8 cellular contexts compared by ENCODE assay signal in genomic region chr11:67955461-67956007, GRCh38. TPM values are rescaled to one million over a fixed set of nuclear protein-coding genes. Genes with fewer than 3 reads are reported as not detected.
DNase-seq lines count a peak whose midpoint lies in the region; ATAC-seq and TF ChIP-seq lines count a peak whose summit lies in the region.
"Not testable (repeated sequence)": the region's sequence is repeated elsewhere in the genome, so short reads cannot be mapped to it uniquely, and the experiment has no call there.

No MANE protein-coding gene starts in this region.

- POLR2A ChIA-PET in GM10248 (lab: Yijun Ruan, JAX) = not testable (repeated sequence)

- peak; percentile 93 for TF ChIP-seq CTCF in GM10248 (IDR thresholded peaks at IDR 0.05; ENCODE audit: control extremely low read depth, extremely low read depth, low read depth, missing control alignments)

- H3K27ac Mint-ChIP-seq in effector memory CD8-positive, alpha-beta T cell = peak overlapping the region; percentile 83 to 94

- H3K36me3 Mint-ChIP-seq in effector memory CD8-positive, alpha-beta T cell (ENCODE audit: insufficient read depth) = not testable (repeated sequence)

- H3K27me3 ChIP-seq in skeletal muscle tissue (ENCODE audit: control insufficient read depth in 3 of 3, insufficient read depth in 3 of 3, low read length in 3 of 3) = not testable (repeated sequence)

- H3K4me1 ChIP-seq in skeletal muscle tissue (ENCODE audit: control insufficient read depth in 3 of 3, insufficient read depth in 3 of 3, low read length in 3 of 3) = not testable (repeated sequence)

- H3K36me3 ChIP-seq in skeletal muscle tissue (ENCODE audit: control insufficient read depth in 3 of 3, insufficient read depth in 3 of 3, low read length in 3 of 3) = not testable (repeated sequence)

- H3K9me3 ChIP-seq in skeletal muscle tissue (ENCODE audit: control insufficient read depth in 3 of 3, low read length in 3 of 3) = not testable (repeated sequence)

- peak overlapping the region in 2 of 3 donors; percentile 29 to 51 for H3K4me3 ChIP-seq in skeletal muscle tissue (ENCODE audit: low read length in 3 of 3)

- CTCF ChIA-PET in GM10248 (lab: Yijun Ruan, JAX) = interaction anchor here (0.6 to 2.3 kb wide), 21 partner anchors 8 to 370 kb away, joined by 3 to 7 read pairs (median 4); no protein-coding TSS in a partner anchor

- H3K27ac ChIP-seq in skeletal muscle tissue (ENCODE audit: low read depth, low read length) = not testable (repeated sequence)

- not testable (repeated sequence) for H3K9me3 Mint-ChIP-seq in effector memory CD8-positive, alpha-beta T cell

- peak; percentile 81 for ATAC-seq in effector memory CD8-positive, alpha-beta T cell (replicated peaks)
- ATAC-seq in left lobe of liver = peak; percentile 97

- H3K9ac ChIP-seq in skeletal muscle tissue (ENCODE audit: low read depth in 1 of 3, low read length in 3 of 3) = peak overlapping the region in 1 of 3 donors; percentile 40

- peak; percentile 86 for DNase-seq in GM10248 (ENCODE audit: extremely low spot score)
- peak; percentile 37 for DNase-seq in NCI-H1092 (lab: John Stamatoyannopoulos, UW)
- peak; percentile 59 for DNase-seq in SK-N-DZ (ENCODE audit: low spot score)
- DNase-seq in activated T-cell treated with anti-CD3 and anti-CD28 coated beads, Interleukin-2, amount 50 U/mL, for 48 hours = peak; percentile 85 to 89
- DNase-seq in effector memory CD8-positive, alpha-beta T cell = peak; percentile 77 to 84 (median 80)
- DNase-seq in left lobe of liver (ENCODE audit: low spot score) = peak; percentile 82
- DNase-seq in ureter (ENCODE audit: low spot score) = peak; percentile 73

- H3K27me3 Mint-ChIP-seq in effector memory CD8-positive, alpha-beta T cell = peaks cover 26 to 66% of the 10 kb centered on the region in 2 donors

- peaks cover 11 to 12% of the 10 kb centered on the region in 2 donors for H3K4me1 Mint-ChIP-seq in effector memory CD8-positive, alpha-beta T cell (ENCODE audit: low read depth in 2 of 2)

- H3K4me3 Mint-ChIP-seq in effector memory CD8-positive, alpha-beta T cell = peak overlapping the region; percentile 85

RNA-seq across cellular contexts. Expression of gene UNC93B1, which starts 48.4 kb away (rescaled TPM):
- polyA plus RNA-seq in SK-N-DZ (2014; cell fraction: cytosol; rRNA removed) = 1.2 and 4.6 TPM in 2 replicates
- polyA plus RNA-seq in SK-N-DZ (2014; cell fraction: nucleus; rRNA removed) = 0.55 and 5.1 TPM in 2 replicates
- 18.9 TPM for total RNA-seq in left lobe of liver
- 10.4 TPM for total RNA-seq in skeletal muscle tissue
- 98.3 TPM for total RNA-seq in ureter

RNA-seq across cellular contexts. Expression of gene ALDH3B1, which starts 54.6 kb away (rescaled TPM):
- polyA plus RNA-seq in SK-N-DZ (2014; cell fraction: cytosol; rRNA removed) = 0.77 and 1.3 TPM in 2 replicates
- polyA plus RNA-seq in SK-N-DZ (2014; cell fraction: nucleus; rRNA removed) = 1.1 TPM in 2 replicates
- 3.2 TPM for total RNA-seq in left lobe of liver
- total RNA-seq in skeletal muscle tissue = 2.6 TPM
- total RNA-seq in ureter = 25.4 TPM

Comparison
In these comparisons a context has a peak if more than half of its experiments do, and no peak if none do; other contexts are left out.
1. DNase-seq: peak in every context shown above with its lines; median percentile 87 in activated T-cell treated with anti-CD3 and anti-CD28 coated beads, Interleukin-2, amount 50 U/mL, for 48 hours; 86 in GM10248; 82 in left lobe of liver; 80 in effector memory CD8-positive, alpha-beta T cell; 73 in ureter; 59 in SK-N-DZ; 37 in NCI-H1092.